ENCODE assay signal across 13 cellular contexts in the genomic region with DNA sequence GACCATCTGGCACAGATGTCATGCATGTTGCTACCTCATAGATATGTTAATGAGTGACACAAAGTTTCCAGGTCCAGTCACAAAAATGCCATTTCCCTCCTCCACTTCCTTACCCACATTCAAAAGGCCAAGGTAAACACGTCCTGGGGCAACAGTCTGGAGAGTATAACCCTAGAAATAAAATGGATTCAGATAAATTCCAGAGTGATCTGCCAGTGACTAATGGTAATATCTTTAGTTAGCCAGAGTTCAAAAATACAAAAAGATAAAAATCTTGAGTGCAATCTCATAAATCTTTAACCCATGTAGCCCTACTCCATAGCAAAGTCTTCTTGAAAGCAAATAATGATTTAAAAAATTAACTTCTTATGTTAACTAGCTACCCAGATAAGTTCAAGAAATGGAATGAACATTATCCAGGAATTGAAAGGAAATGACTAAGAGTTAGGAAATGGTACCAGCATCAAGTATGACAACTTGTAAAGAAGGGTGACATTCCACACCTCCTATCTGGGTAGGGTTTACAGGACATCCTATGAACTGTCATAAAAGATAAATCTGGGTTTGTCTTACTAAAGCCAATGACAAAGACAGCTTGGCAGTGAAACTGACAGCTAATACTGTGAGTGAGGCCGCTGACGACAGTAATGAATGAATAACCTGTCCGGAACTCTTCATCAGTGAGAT. TPM values are rescaled to one million over a fixed set of nuclear protein-coding genes. Genes with fewer than 3 reads are reported as not detected.
A peak's percentile ranks its signal among the peaks of the same experiment; 100 is the strongest.
DNase-seq lines count a peak whose midpoint lies in the region; ATAC-seq and TF ChIP-seq lines count a peak whose summit lies in the region.
"Had no signal": no experiment of that assay in that cellular context is flagged by ENCODE, and none has a peak within 500 bp of the region (broad histone marks: within the 10 kb centered on the region; RNA-seq: fewer than 3 reads in every experiment).

No MANE protein-coding gene starts in this region.

- H3K27ac ChIP-seq in RWPE2 (ENCODE audit: poor library complexity, severe bottlenecking) = peak overlapping the region; percentile 53
- peak overlapping the region; percentile 42 for H3K27ac ChIP-seq in hepatocyte
- no peak overlapping the region for H3K27ac ChIP-seq in lower lobe of right lung
- H3K27ac ChIP-seq in left lung = no peak overlapping the region
- H3K27ac ChIP-seq: parathyroid adenoma, testis had no signal

- H3K4me1 Mint-ChIP-seq in Calu3 (ENCODE audit: low read depth, unreplicated experiment) = peaks cover 38% of the 10 kb centered on the region
- no peaks in the 10 kb centered on the region for H3K4me1 Mint-ChIP-seq in activated T-cell treated with anti-CD3 and anti-CD28 coated beads, Interleukin-2, amount 50 U/mL, for 4 hours (ENCODE audit: low read depth)

- WGBS in hepatocyte (ENCODE audit: low lambda C conversion rate, missing lambda C conversion rate) = 40% methylated on average over 4 of the region's 4 CpGs

- H3K9me3 ChIP-seq in RWPE2 (ENCODE audit: severe bottlenecking) (no peaks in the 10 kb centered on the region), hepatocyte (ENCODE audit: low read depth) (no peaks in the 10 kb centered on the region), lower lobe of right lung (no peaks in the 10 kb centered on the region), left lung (no peaks in the 10 kb centered on the region)
- H3K9me3 ChIP-seq: BE2C, testis had no signal

- H3K79me2 ChIP-seq in hepatocyte = no peaks in the 10 kb centered on the region
- H3K79me2 ChIP-seq: parathyroid adenoma had no signal

- no peaks in the 10 kb centered on the region for H3K27me3 Mint-ChIP-seq in Calu3 (ENCODE audit: unreplicated experiment)
- H3K27me3 Mint-ChIP-seq in activated T-cell treated with anti-CD3 and anti-CD28 coated beads, Interleukin-2, amount 50 U/mL, for 4 hours (ENCODE audit: low read depth) = peaks cover 26% of the 10 kb centered on the region

- H4K20me1 ChIP-seq in hepatocyte (ENCODE audit: insufficient read depth, poor library complexity, severe bottlenecking) = no peaks in the 10 kb centered on the region

- H3K4me1 ChIP-seq in RWPE2 (ENCODE audit: insufficient read depth, poor library complexity, severe bottlenecking) = peaks cover 19% of the 10 kb centered on the region
- H3K4me1 ChIP-seq in hepatocyte (ENCODE audit: insufficient read depth) = peaks cover 4% of the 10 kb centered on the region
- no peaks in the 10 kb centered on the region for H3K4me1 ChIP-seq in lower lobe of right lung
- no peaks in the 10 kb centered on the region for H3K4me1 ChIP-seq in left lung
- H3K4me1 ChIP-seq: BE2C, parathyroid adenoma, testis had no signal

- H3K4me3 Mint-ChIP-seq in Calu3 (ENCODE audit: low read depth, unreplicated experiment) = peak overlapping the region; percentile 19
- no peak overlapping the region for H3K4me3 Mint-ChIP-seq in activated T-cell treated with anti-CD3 and anti-CD28 coated beads, Interleukin-2, amount 50 U/mL, for 4 hours
- H3K4me3 Mint-ChIP-seq: T-helper 1 cell treated with Interleukin-12 subunit alpha and Interleukin-12 subunit beta and Interleukin-4 antibody, amounts not matched to agents 30 μg/mL and 1 μg/mL, for 36 hours had no signal

- H2AFZ ChIP-seq in hepatocyte = no peak overlapping the region
- H2AFZ ChIP-seq: parathyroid adenoma had no signal

- TF ChIP-seq CTCF in Calu3 (IDR thresholded peaks at IDR 0.05; ENCODE audit: unreplicated experiment) (no peak), RWPE2 (IDR thresholded peaks at IDR 0.05; ENCODE audit: poor library complexity, severe bottlenecking) (no peak), hepatocyte (IDR thresholded peaks at IDR 0.05; ENCODE audit: poor library complexity) (no peak), lower lobe of right lung (IDR thresholded peaks at IDR 0.05) (no peak), left lung (IDR thresholded peaks at IDR 0.05) (no peak)

- no peaks in the 10 kb centered on the region for H3K9me2 ChIP-seq in hepatocyte (replicated peaks; ENCODE audit: insufficient read depth)

- no peak overlapping the region for H3K4me2 ChIP-seq in hepatocyte

- peak overlapping the region; percentile 31 for H3K27ac Mint-ChIP-seq in Calu3 (ENCODE audit: unreplicated experiment)
- H3K27ac Mint-ChIP-seq: T-helper 1 cell treated with Interleukin-12 subunit alpha and Interleukin-12 subunit beta and Interleukin-4 antibody, amounts not matched to agents 30 μg/mL and 1 μg/mL, for 36 hours had no signal

- intact Hi-C loops in Calu3 (cut with micrococcal nuclease; ENCODE audit: unreplicated experiment) = loop anchor here (5.0 kb wide), 1 partner anchor 85 kb away; no protein-coding TSS in a partner anchor
- intact Hi-C loops in lower lobe of right lung (cut with DNase I) = no loop called here
- intact Hi-C loops in left lung (cut with DNase I) = no loop called here

- DNase-seq in Calu3 = peak; percentile 44
- DNase-seq in RWPE2 (ENCODE audit: low spot score) = no peak
- peak; percentile 32 for DNase-seq in hepatocyte (ENCODE audit: low spot score)
- DNase-seq in HuH-7.5 (ENCODE audit: low spot score) = no peak
- no peak for DNase-seq in lower lobe of right lung
- no peak for DNase-seq in left lung
- DNase-seq in activated T-cell treated with anti-CD3 and anti-CD28 coated beads, Interleukin-2, amount 50 U/mL, for 4 hours = no peak
- DNase-seq: BE2C, erythroblast, testis had no signal

- H3K27me3 ChIP-seq in RWPE2 (ENCODE audit: insufficient read depth, poor library complexity, severe bottlenecking) (no peaks in the 10 kb centered on the region), hepatocyte (no peaks in the 10 kb centered on the region), lower lobe of right lung (ENCODE audit: low read depth) (no peaks in the 10 kb centered on the region), left lung (no peaks in the 10 kb centered on the region)
- H3K27me3 ChIP-seq: BE2C, testis had no signal

- H3K36me3 Mint-ChIP-seq in Calu3 (ENCODE audit: insufficient read depth, unreplicated experiment) = no peaks in the 10 kb centered on the region
- H3K36me3 Mint-ChIP-seq in activated T-cell treated with anti-CD3 and anti-CD28 coated beads, Interleukin-2, amount 50 U/mL, for 4 hours (ENCODE audit: insufficient read depth) = no peaks in the 10 kb centered on the region

- CTCF ChIA-PET in Calu3 (lab: Charles Lee) = interaction anchor here (1.0 to 1.2 kb wide), 2 partner anchors 16 to 192 kb away, joined by 3 read pairs; no protein-coding TSS in a partner anchor

- H3K36me3 ChIP-seq in RWPE2 (ENCODE audit: low read depth) = no peaks in the 10 kb centered on the region
- H3K36me3 ChIP-seq in hepatocyte (replicated peaks; ENCODE audit: insufficient read depth, low read depth) = no peaks in the 10 kb centered on the region
- H3K36me3 ChIP-seq in lower lobe of right lung = no peaks in the 10 kb centered on the region
- no peaks in the 10 kb centered on the region for H3K36me3 ChIP-seq in left lung
- H3K36me3 ChIP-seq: BE2C had no signal

- ATAC-seq in HG02571 (IDR thresholded peaks at IDR 0.05; ENCODE audit: unreplicated experiment) (peak; percentile 88), RWPE2 (ENCODE audit: low read depth) (peak; percentile 81), lower lobe of right lung (no peak), left lung (no peak)
- ATAC-seq in activated T-cell treated with anti-CD3 and anti-CD28 coated beads, Interleukin-2, amount 50 U/mL, for 4 hours = no peak

- H3K9me3 Mint-ChIP-seq in Calu3 (ENCODE audit: low read depth, unreplicated experiment) = no peaks in the 10 kb centered on the region
- no peaks in the 10 kb centered on the region for H3K9me3 Mint-ChIP-seq in activated T-cell treated with anti-CD3 and anti-CD28 coated beads, Interleukin-2, amount 50 U/mL, for 4 hours
- H3K9me3 Mint-ChIP-seq: T-helper 1 cell treated with Interleukin-12 subunit alpha and Interleukin-12 subunit beta and Interleukin-4 antibody, amounts not matched to agents 30 μg/mL and 1 μg/mL, for 36 hours had no signal

- BruUV-seq in Calu3 (replicated peaks; lab: Mats Ljungman, UMichigan) = no TSS peak

- H3K4me3 ChIP-seq in RWPE2 (ENCODE audit: severe bottlenecking) (no peak overlapping the region), hepatocyte (no peak overlapping the region), lower lobe of right lung (no peak overlapping the region), left lung (no peak overlapping the region)
- H3K4me3 ChIP-seq: testis had no signal

RNA-seq across cellular contexts. Expression of a gene that starts 18.1 kb away (rescaled TPM):
- total RNA-seq in Calu3 (2022) (46.9 and 93.2 TPM in 2 replicates), hepatocyte (168 and 196 TPM in 2 replicates), lower lobe of right lung (63.8 TPM), left lung (10 to 100 TPM; 35.3 to 41.5 TPM)
- 263 and 283 TPM in 2 replicates for polyA plus RNA-seq in hepatocyte
- total RNA-seq in activated T-cell treated with anti-CD3 and anti-CD28 coated beads, Interleukin-2, amount 50 U/mL, for 4 hours = 1 to 10 TPM; 7.8 to 9.8 (median 9.7) TPM

Comparison
In these comparisons a context has a peak if more than half of its experiments do, and no peak if none do; other contexts are left out.
1. DNase-seq: peak in Calu3 (single experiment) and hepatocyte (single experiment); none in RWPE2 (single experiment), HuH-7.5 (single experiment), lower lobe of right lung (single experiment), left lung (0 of 2) and activated T-cell treated with anti-CD3 and anti-CD28 coated beads, Interleukin-2, amount 50 U/mL, for 4 hours (single experiment).
2. ATAC-seq: peak in HG02571 (single experiment) and RWPE2 (single experiment); none in lower lobe of right lung (0 of 2), left lung (single experiment) and activated T-cell treated with anti-CD3 and anti-CD28 coated beads, Interleukin-2, amount 50 U/mL, for 4 hours (0 of 2).
3. H3K27ac ChIP-seq: peak in RWPE2 (single experiment) and hepatocyte (single experiment); none in lower lobe of right lung (single experiment) and left lung (0 of 2).